ENCODE assay signal across 8 cellular contexts in genomic region chr3:158731938-158732855, GRCh38. TPM values are rescaled to one million over a fixed set of nuclear protein-coding genes. Genes with fewer than 3 reads are reported as not detected.
A peak's percentile ranks its signal among the peaks of the same experiment; 100 is the strongest.
DNase-seq lines count a peak whose midpoint lies in the region; ATAC-seq and TF ChIP-seq lines count a peak whose summit lies in the region.

A gene with protein sequence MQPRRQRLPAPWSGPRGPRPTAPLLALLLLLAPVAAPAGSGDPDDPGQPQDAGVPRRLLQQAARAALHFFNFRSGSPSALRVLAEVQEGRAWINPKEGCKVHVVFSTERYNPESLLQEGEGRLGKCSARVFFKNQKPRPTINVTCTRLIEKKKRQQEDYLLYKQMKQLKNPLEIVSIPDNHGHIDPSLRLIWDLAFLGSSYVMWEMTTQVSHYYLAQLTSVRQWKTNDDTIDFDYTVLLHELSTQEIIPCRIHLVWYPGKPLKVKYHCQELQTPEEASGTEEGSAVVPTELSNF (minus strand): TSS chr3:158732457. CDS start chr3:158732415, 42 bp downstream.

- TF ChIP-seq EP300 in stomach (IDR thresholded peaks at IDR 0.05): no peak

- H3K4me1 Mint-ChIP-seq in activated CD4-positive, alpha-beta memory T cell treated with anti-CD3 and anti-CD28 coated beads, Interleukin-2, amount 10 ng/mL, durations not matched to agents 7 days and 5 days: peaks cover 19% of the 10 kb centered on the region

- POLR2A ChIA-PET in activated CD4-positive, alpha-beta memory T cell treated with anti-CD3 and anti-CD28 coated beads, Interleukin-2, amount 10 ng/mL, durations not matched to agents 7 days and 5 days (lab: Charles Lee): no interaction called here

- H3K9me3 ChIP-seq in DOHH2 (ENCODE audit: control insufficient read depth, insufficient read depth, low read length) (no peaks in the 10 kb centered on the region), mononuclear cell (ENCODE audit: low read depth, low read length) (no peaks in the 10 kb centered on the region), stomach (peaks cover 0 to 12% (median 4%) of the 10 kb centered on the region in 4 donors)

- TF ChIP-seq POLR2A in stomach (IDR thresholded peaks at IDR 0.05): no peak

- H3K4me1 ChIP-seq in DOHH2 (ENCODE audit: control insufficient read depth, low read length) (peaks cover 12% of the 10 kb centered on the region), mononuclear cell (ENCODE audit: insufficient read depth, low read length) (peaks cover 24% of the 10 kb centered on the region), stomach (peaks cover 20 to 38% (median 26%) of the 10 kb centered on the region in 4 donors)

- no peaks in the 10 kb centered on the region for H4K20me1 ChIP-seq in DOHH2 (ENCODE audit: control insufficient read depth, insufficient read depth, low read depth, low read length)

- H3K9me2 ChIP-seq in DOHH2 (replicated peaks; ENCODE audit: control insufficient read depth, low read length): no peaks in the 10 kb centered on the region

- H3K36me3 ChIP-seq in DOHH2 (ENCODE audit: control insufficient read depth, low read length) (no peaks in the 10 kb centered on the region), stomach (peaks cover 0 to 13% (median 0%) of the 10 kb centered on the region in 4 donors)

- H3K27ac Mint-ChIP-seq in activated CD4-positive, alpha-beta memory T cell treated with anti-CD3 and anti-CD28 coated beads, Interleukin-2, amount 10 ng/mL, durations not matched to agents 7 days and 5 days: no peak within 1 kb of the TSS

- H3K27ac ChIP-seq in DOHH2 (ENCODE audit: low read depth, low read length): no peak within 1 kb of the TSS
- peak within 1 kb of the TSS; percentile 23 to 81 (median 80) for H3K27ac ChIP-seq in stomach

- peak; percentile 44 for DNase-seq in activated CD4-positive, alpha-beta memory T cell treated with anti-CD3 and anti-CD28 coated beads, Interleukin-2, amount 10 ng/mL, durations not matched to agents 7 days and 5 days
- DNase-seq in epithelial cell of esophagus (ENCODE audit: low read depth) (peak; percentile 62), stomach (peak; percentile 70), SIG-M5 (lab: John Stamatoyannopoulos, UW) (no peak)

- peaks cover 4% of the 10 kb centered on the region for H3K9me3 Mint-ChIP-seq in activated CD4-positive, alpha-beta memory T cell treated with anti-CD3 and anti-CD28 coated beads, Interleukin-2, amount 10 ng/mL, durations not matched to agents 7 days and 5 days

- ATAC-seq in GM21360 (IDR thresholded peaks at IDR 0.05; ENCODE audit: unreplicated experiment) (peak; percentile 74), HG03571 (IDR thresholded peaks at IDR 0.05; ENCODE audit: unreplicated experiment) (peak; percentile 78)

- H3K4me2 ChIP-seq in DOHH2 (ENCODE audit: low read length): peak within 1 kb of the TSS; percentile 69

- 1 to 17% (median 2%) methylated on average over 32 to 101 of the region's 101 CpGs for WGBS in stomach, 5 donors

- H3K4me3 Mint-ChIP-seq in activated CD4-positive, alpha-beta memory T cell treated with anti-CD3 and anti-CD28 coated beads, Interleukin-2, amount 10 ng/mL, durations not matched to agents 7 days and 5 days: peak within 1 kb of the TSS; percentile 41

- CTCF ChIA-PET in activated CD4-positive, alpha-beta memory T cell treated with anti-CD3 and anti-CD28 coated beads, Interleukin-2, amount 10 ng/mL, durations not matched to agents 7 days and 5 days (lab: Charles Lee): no interaction called here

- no peaks in the 10 kb centered on the region for H3K27me3 ChIP-seq in DOHH2 (ENCODE audit: control insufficient read depth, low read length)
- H3K27me3 ChIP-seq in mononuclear cell (ENCODE audit: insufficient read depth, low read length): peaks cover 6% of the 10 kb centered on the region
- no peaks in the 10 kb centered on the region for H3K27me3 ChIP-seq in stomach

- TF ChIP-seq CTCF in DOHH2 (IDR thresholded peaks at IDR 0.05; ENCODE audit: low read depth, low read length, poor library complexity, severe bottlenecking) (no peak), epithelial cell of esophagus (IDR thresholded peaks at IDR 0.05; ENCODE audit: insufficient read depth, low read depth, low read length, missing control alignments) (no peak), stomach (IDR thresholded peaks at IDR 0.05) (no peak)

- H3K36me3 Mint-ChIP-seq in activated CD4-positive, alpha-beta memory T cell treated with anti-CD3 and anti-CD28 coated beads, Interleukin-2, amount 10 ng/mL, durations not matched to agents 7 days and 5 days (ENCODE audit: low read depth): peaks cover 2% of the 10 kb centered on the region

- intact Hi-C loops in stomach (cut with DNase I; ENCODE audit: low total_unique reads): no loop called here

- no peaks in the 10 kb centered on the region for H3K79me2 ChIP-seq in DOHH2 (ENCODE audit: control insufficient read depth, low read length)

- H3F3A ChIP-seq in DOHH2 (ENCODE audit: control insufficient read depth, insufficient read depth): no peaks in the 10 kb centered on the region

- H3K27me3 Mint-ChIP-seq in activated CD4-positive, alpha-beta memory T cell treated with anti-CD3 and anti-CD28 coated beads, Interleukin-2, amount 10 ng/mL, durations not matched to agents 7 days and 5 days: no peaks in the 10 kb centered on the region

- peak within 1 kb of the TSS; percentile 60 for H3K4me3 ChIP-seq in DOHH2 (ENCODE audit: low read length)
- H3K4me3 ChIP-seq in epithelial cell of esophagus (ENCODE audit: low read length): peak within 1 kb of the TSS; percentile 41
- peak within 1 kb of the TSS; percentile 40 for H3K4me3 ChIP-seq in mononuclear cell (ENCODE audit: low read length)
- H3K4me3 ChIP-seq in stomach: peak within 1 kb of the TSS; percentile 68 to 83 (median 70)

RNA-seq across cellular contexts. Expression of the gene that starts here (rescaled TPM):
- not detected for total RNA-seq in activated CD4-positive, alpha-beta memory T cell treated with anti-CD3 and anti-CD28 coated beads, Interleukin-2, amount 10 ng/mL, durations not matched to agents 7 days and 5 days
- total RNA-seq in mononuclear cell (not detected), stomach (100 to 1,000 TPM in 1 of 5 donors, 10 to 100 TPM in 2, 1 to 10 TPM in 1, under 1 TPM in 1; 0.43 to 237 (median 12.1) TPM)
- 1 to 10 TPM in 2 of 3 donors, under 1 TPM in 1; 0.76 to 7.5 (median 3.8) TPM for polyA plus RNA-seq in stomach

Comparison
In these comparisons a context has a peak if more than half of its experiments do, and no peak if none do; other contexts are left out.
1. Peak in DNase-seq in activated CD4-positive, alpha-beta memory T cell treated with anti-CD3 and anti-CD28 coated beads, Interleukin-2, amount 10 ng/mL, durations not matched to agents 7 days and 5 days; RNA of the gene not detected or under 1 TPM.